ENCODE assay signal across 20 cellular contexts in the genomic region with DNA sequence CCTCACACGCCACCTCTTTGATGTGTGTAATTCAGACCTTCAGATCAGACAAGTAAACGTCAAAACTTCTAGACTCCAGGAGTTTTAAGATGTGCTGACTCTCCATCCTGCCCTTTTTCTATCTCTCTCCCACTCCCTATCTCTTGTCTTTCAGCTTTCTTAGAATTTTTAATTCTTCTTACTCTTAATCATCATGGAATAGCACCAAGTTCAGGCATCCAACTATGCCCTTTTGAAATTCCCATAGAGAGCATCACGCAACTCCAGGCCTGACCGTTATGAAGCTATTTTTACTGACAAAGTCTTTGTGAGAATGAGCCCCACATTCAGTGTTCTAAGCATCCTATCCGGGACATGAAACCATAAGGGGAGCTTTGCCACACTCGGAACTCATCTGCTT.
"Had no signal": no experiment of that assay in that cellular context is flagged by ENCODE, and none has a peak within 500 bp of the region (broad histone marks: within the 10 kb centered on the region; RNA-seq: fewer than 3 reads in every experiment).

No MANE protein-coding gene starts in this region.

- H3K27ac ChIP-seq: breast epithelium, KMS-11, Peyer's patch, RWPE1 had no signal

- H3K4me1 ChIP-seq: breast epithelium, Peyer's patch had no signal

- H3K9ac ChIP-seq: KMS-11 had no signal

- H3K36me3 ChIP-seq: breast epithelium, Peyer's patch had no signal

- ATAC-seq: activated CD8-positive, alpha-beta T cell treated with anti-CD3 and anti-CD28 coated beads, Interleukin-2, amount 10 ng/mL, durations not matched to agents 7 days and 5 days; WTC11 had no signal

- H3K4me2 ChIP-seq: KMS-11 had no signal

- DNase-seq: activated CD4-positive, alpha-beta T cell treated with anti-CD3 and anti-CD28 coated beads for 48 hours; activated CD4-positive, alpha-beta T cell treated with anti-CD3 and anti-CD28 coated beads, Interleukin-2, amount 50 U/mL, for 4 hours; activated CD4-positive, CD25-positive, alpha-beta regulatory T cell treated with anti-CD3 and anti-CD28 coated beads, Interleukin-2, amount 50 U/mL, for 72 hours; activated CD8-positive, alpha-beta memory T cell treated with anti-CD3 and anti-CD28 coated beads, Interleukin-2, amount 50 U/mL, for 48 hours; activated CD8-positive, alpha-beta T cell treated with anti-CD3 and anti-CD28 coated beads, Interleukin-2, amount 10 ng/mL, durations not matched to agents 7 days and 5 days; activated naive CD4-positive, alpha-beta T cell treated with anti-CD3 and anti-CD28 coated beads, Interleukin-2, amount 50 U/mL, for 16 hours; activated naive CD8-positive, alpha-beta T cell treated with anti-CD3 and anti-CD28 coated beads, Interleukin-2, amount 10 ng/mL, durations not matched to agents 7 days and 5 days; activated T-cell treated with anti-CD3 and anti-CD28 coated beads, Interleukin-2, amount 50 U/mL, for 1 hour; aorta; NCI-H1092; NCI-H1417; NCI-H1930; NCI-H510A treated with DMSO at 0.1 percent for 48 hours; NCI-H69; Peyer's patch; SHP77 treated with DMSO at 0.1 percent for 48 hours had no signal

- H3K9me3 ChIP-seq: breast epithelium, Peyer's patch had no signal

- H3K4me3 ChIP-seq: breast epithelium, Peyer's patch had no signal

- H3K27me3 ChIP-seq: breast epithelium, Peyer's patch had no signal
